Comparison of ENCODE assay signal across 8 cellular contexts in genomic region chr5:69042915-69043795, GRCh38. TPM values are rescaled to one million over a fixed set of nuclear protein-coding genes. Genes with fewer than 3 reads are reported as not detected.
DNase-seq lines count a peak whose midpoint lies in the region; ATAC-seq, FAIRE-seq and TF ChIP-seq lines count a peak whose summit lies in the region.

No MANE protein-coding gene starts in this region.

- H3K4me3 ChIP-seq in GM12865 (ENCODE audit: low read depth, low read length) = peak overlapping the region; percentile 52

- intact Hi-C loops in left ventricle myocardium superior (cut with micrococcal nuclease) = loop anchor here (5.0 kb wide), 1 partner anchor 289 kb away; the partner anchor contains the start of gene CCDC125

- DNase-seq in GM12865 (ENCODE audit: low read depth) (peak; percentile 96), NCI-H1436 (lab: John Stamatoyannopoulos, UW) (peak; percentile 79), SW480 (ENCODE audit: low spot score) (peak; percentile 91), amniotic epithelial cell (ENCODE audit: low read depth) (peak; percentile 90), left ventricle myocardium superior (peak; percentile 32), pulmonary artery endothelial cell (ENCODE audit: low read depth, low spot score) (peak; percentile 88), urothelium cell line (ENCODE audit: low spot score) (peak; percentile 76)

- ATAC-seq in HG02763 (IDR thresholded peaks at IDR 0.05; ENCODE audit: unreplicated experiment) (peak; percentile 92), left ventricle myocardium superior (peak; percentile 96)

- peak; percentile 62 for FAIRE-seq in urothelium cell line (lab: Jason Lieb, UNC)

- TF ChIP-seq CTCF in GM12865 (IDR thresholded peaks at IDR 0.05; ENCODE audit: insufficient read depth, low read depth, low read length, missing control alignments) = peak; percentile 63

RNA-seq across cellular contexts. Expression of gene SLC30A5, which starts 50.7 kb away (rescaled TPM):
- total RNA-seq in left ventricle myocardium superior (30.2 TPM), pulmonary artery endothelial cell (57.2 and 81.2 TPM in 2 replicates)

Comparison
In these comparisons a context has a peak if more than half of its experiments do, and no peak if none do; other contexts are left out.
1. Peak in every context shown above with its lines: DNase-seq, ATAC-seq and H3K4me3 ChIP-seq.
2. DNase-seq: peak in every context shown above with its lines; median percentile 96 in GM12865; 91 in SW480; 90 in amniotic epithelial cell; 88 in pulmonary artery endothelial cell; 79 in NCI-H1436; 76 in urothelium cell line; 32 in left ventricle myocardium superior.